ENCODE assay signal across 6 cellular contexts in the genomic region with DNA sequence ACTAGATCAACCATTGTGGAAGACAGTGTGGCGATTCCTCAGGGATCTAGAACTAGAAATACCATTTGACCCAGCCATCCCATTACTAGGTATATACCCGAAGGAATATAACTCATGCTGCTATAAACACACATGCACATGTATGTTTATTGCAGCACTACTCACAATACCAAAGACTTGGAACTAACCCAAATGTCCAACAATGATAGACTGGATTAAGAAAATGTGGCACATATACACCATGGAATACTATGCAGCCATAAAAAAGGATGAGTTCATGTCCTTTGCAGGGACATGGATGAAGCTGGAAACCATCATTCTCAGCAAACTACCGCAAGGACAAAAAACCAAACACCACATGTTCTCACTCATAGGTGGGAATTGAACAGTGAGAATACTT. TPM values are rescaled to one million over a fixed set of nuclear protein-coding genes. Genes with fewer than 3 reads are reported as not detected.
"Had no signal": no experiment of that assay in that cellular context is flagged by ENCODE, and none has a peak within 500 bp of the region (broad histone marks: within the 10 kb centered on the region; RNA-seq: fewer than 3 reads in every experiment).

No MANE protein-coding gene starts in this region.

RNA-seq across cellular contexts. Expression of a gene that starts 42.9 kb away (rescaled TPM):
- total RNA-seq: stomach, thoracic aorta, thyroid gland, upper lobe of right lung, ureter, vagina had no signal
- polyA plus RNA-seq: stomach had no signal
